20 cellular contexts compared by ENCODE assay signal in the genomic region with DNA sequence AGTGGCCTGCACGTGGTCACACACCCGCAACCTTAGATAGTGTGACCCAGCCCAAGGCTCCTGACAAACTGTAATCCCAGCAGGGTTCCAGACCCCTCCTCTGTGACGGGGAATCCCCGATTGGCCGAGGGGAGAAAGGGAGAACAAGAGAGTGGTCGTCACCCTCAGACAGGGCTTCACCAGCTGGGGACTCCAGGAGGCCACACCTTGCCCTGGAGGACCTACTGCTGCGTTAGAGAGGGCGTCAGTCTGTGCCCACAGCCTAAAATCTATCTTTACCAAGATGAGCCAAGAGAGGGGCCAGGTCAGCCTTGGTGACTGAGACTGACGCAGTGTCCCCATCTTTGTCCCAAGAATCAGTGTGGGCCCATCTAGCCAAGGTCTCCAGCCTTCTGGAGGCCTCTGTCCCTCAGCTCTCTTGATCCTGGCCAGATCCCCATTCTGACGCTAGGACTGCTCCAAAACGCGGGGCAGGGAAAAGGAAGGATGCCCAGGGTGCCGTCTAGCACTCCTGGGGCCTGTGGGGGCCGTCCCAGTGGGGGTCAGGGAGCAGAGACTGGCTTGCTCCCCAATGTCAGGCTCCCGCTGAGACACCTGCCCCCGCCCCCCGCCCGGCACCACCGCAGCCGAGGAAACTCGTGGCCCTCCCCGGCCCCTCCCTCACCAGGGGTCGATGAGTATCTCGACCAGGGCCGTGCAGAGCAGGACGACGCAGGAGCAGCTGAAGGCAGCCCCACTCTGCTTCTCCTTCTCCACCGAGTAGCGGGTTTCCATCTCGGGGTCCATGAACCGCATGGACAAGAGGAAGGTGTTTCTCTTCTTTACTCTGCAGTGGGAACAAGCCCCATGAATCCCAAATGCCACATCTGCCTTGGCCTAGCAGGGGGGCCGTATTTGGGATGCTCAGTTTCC. TPM values are rescaled to one million over a fixed set of nuclear protein-coding genes. Genes with fewer than 3 reads are reported as not detected.
DNase-seq lines count a peak whose midpoint lies in the region; ATAC-seq, FAIRE-seq and TF ChIP-seq lines count a peak whose summit lies in the region.
"Had no signal": no experiment of that assay in that cellular context is flagged by ENCODE, and none has a peak within 500 bp of the region (broad histone marks: within the 10 kb centered on the region; RNA-seq: fewer than 3 reads in every experiment).

No MANE protein-coding gene starts in this region.

- H3K4me3 Mint-ChIP-seq in CD14-positive monocyte (no peak overlapping the region), WTC11 (no peak overlapping the region)
- no peak overlapping the region for H3K4me3 Mint-ChIP-seq in activated CD8-positive, alpha-beta T cell treated with anti-CD3 and anti-CD28 coated beads, Interleukin-2, amount 10 ng/mL, durations not matched to agents 7 days and 5 days
- H3K4me3 Mint-ChIP-seq: IgD-negative memory B cell had no signal

- H3K4me1 ChIP-seq in kidney (ENCODE audit: control insufficient read depth in 1 of 2, insufficient read depth in 1 of 2, low read depth in 1 of 2, low read length in 2 of 2) (no peaks in the 10 kb centered on the region), osteoblast (ENCODE audit: insufficient read depth, low read length) (peaks cover 7% of the 10 kb centered on the region)
- H3K4me1 ChIP-seq: SJCRH30 had no signal

- H3K4me3 ChIP-seq in kidney (ENCODE audit: low read length in 2 of 2) = no peak overlapping the region
- no peak overlapping the region for H3K4me3 ChIP-seq in osteoblast (ENCODE audit: insufficient read depth, low read length)
- H3K4me3 ChIP-seq: GM23248, SJCRH30 had no signal

- POLR2A ChIA-PET in WTC11 (lab: Charles Lee) = interaction anchor here (0.5 to 0.6 kb wide), 2 partner anchors 78 to 384 kb away, joined by 4 to 6 read pairs; no protein-coding TSS in a partner anchor
- POLR2A ChIA-PET in activated CD8-positive, alpha-beta T cell treated with anti-CD3 and anti-CD28 coated beads, Interleukin-2, amount 10 ng/mL, durations not matched to agents 7 days and 5 days (lab: Charles Lee) = no interaction called here

- H4K20me1 ChIP-seq in osteoblast (ENCODE audit: insufficient read depth, low read length) = no peaks in the 10 kb centered on the region

- H3K9ac ChIP-seq in kidney (ENCODE audit: low read length in 2 of 2) = no peak overlapping the region
- H3K9ac ChIP-seq: GM23248 had no signal

- peaks cover 0 to 2% (median 0%) of the 10 kb centered on the region in 7 donors for H3K9me3 Mint-ChIP-seq in CD14-positive monocyte
- no peaks in the 10 kb centered on the region for H3K9me3 Mint-ChIP-seq in WTC11
- no peaks in the 10 kb centered on the region for H3K9me3 Mint-ChIP-seq in activated CD8-positive, alpha-beta T cell treated with anti-CD3 and anti-CD28 coated beads, Interleukin-2, amount 10 ng/mL, durations not matched to agents 7 days and 5 days (ENCODE audit: insufficient read depth)
- H3K9me3 Mint-ChIP-seq: IgD-negative memory B cell had no signal

- intact Hi-C loops in CD14-positive monocyte (cut with micrococcal nuclease) (no loop called here), kidney (cut with DNase I) (no loop called here)

- FAIRE-seq in kidney (lab: Jason Lieb, UNC) = no peak
- FAIRE-seq: RCC 7860 had no signal

- H3K9me3 ChIP-seq in kidney (ENCODE audit: control insufficient read depth in 1 of 2, low read length in 2 of 2) (no peaks in the 10 kb centered on the region), osteoblast (ENCODE audit: low read depth, low read length) (no peaks in the 10 kb centered on the region)
- H3K9me3 ChIP-seq: SJCRH30 had no signal

- H3K27me3 Mint-ChIP-seq in CD14-positive monocyte (ENCODE audit: low read depth in 3 of 3) = peaks cover 0 to 1% (median 0%) of the 10 kb centered on the region in 3 donors
- no peaks in the 10 kb centered on the region for H3K27me3 Mint-ChIP-seq in WTC11 (ENCODE audit: low read depth)
- H3K27me3 Mint-ChIP-seq in activated CD8-positive, alpha-beta T cell treated with anti-CD3 and anti-CD28 coated beads, Interleukin-2, amount 10 ng/mL, durations not matched to agents 7 days and 5 days (ENCODE audit: low read depth) = no peaks in the 10 kb centered on the region
- H3K27me3 Mint-ChIP-seq: IgD-negative memory B cell had no signal

- H3K36me3 ChIP-seq in kidney (ENCODE audit: control insufficient read depth in 1 of 2, insufficient read depth in 2 of 2, low read length in 2 of 2) (no peaks in the 10 kb centered on the region), osteoblast (ENCODE audit: insufficient read depth, low read length) (no peaks in the 10 kb centered on the region)

- H3K36me3 Mint-ChIP-seq in CD14-positive monocyte = peaks cover 29 to 45% of the 10 kb centered on the region in 2 donors
- peaks cover 33% of the 10 kb centered on the region for H3K36me3 Mint-ChIP-seq in WTC11
- peaks cover 24% of the 10 kb centered on the region for H3K36me3 Mint-ChIP-seq in activated CD8-positive, alpha-beta T cell treated with anti-CD3 and anti-CD28 coated beads, Interleukin-2, amount 10 ng/mL, durations not matched to agents 7 days and 5 days (ENCODE audit: low read depth)

- no peak for ATAC-seq in WTC11
- no peak for ATAC-seq in GM18511 (IDR thresholded peaks at IDR 0.05; ENCODE audit: unreplicated experiment)
- no peak for ATAC-seq in activated CD8-positive, alpha-beta T cell treated with anti-CD3 and anti-CD28 coated beads, Interleukin-2, amount 10 ng/mL, durations not matched to agents 7 days and 5 days
- ATAC-seq in GM21619 (IDR thresholded peaks at IDR 0.05; ENCODE audit: unreplicated experiment) = no peak
- ATAC-seq: HCT116 had no signal

- H3K27ac ChIP-seq in kidney (ENCODE audit: low read depth in 2 of 2, low read length in 2 of 2) (no peak overlapping the region), osteoblast (ENCODE audit: low read depth, low read length) (no peak overlapping the region)
- H3K27ac ChIP-seq: C4-2B, GM23248, SJCRH30 had no signal

- H3K4me1 Mint-ChIP-seq in CD14-positive monocyte = no peaks in the 10 kb centered on the region
- H3K4me1 Mint-ChIP-seq in WTC11 = peaks cover 18% of the 10 kb centered on the region
- H3K4me1 Mint-ChIP-seq in activated CD8-positive, alpha-beta T cell treated with anti-CD3 and anti-CD28 coated beads, Interleukin-2, amount 10 ng/mL, durations not matched to agents 7 days and 5 days (ENCODE audit: low read depth) = no peaks in the 10 kb centered on the region
- H3K4me1 Mint-ChIP-seq: IgD-negative memory B cell had no signal

- DNase-seq in CD14-positive monocyte (ENCODE audit: low spot score) (peak; percentile 36), WTC11 (ENCODE audit: low spot score) (no peak), kidney (peak; percentile 61), osteoblast (ENCODE audit: insufficient read length, low spot score, missing footprints) (peak; percentile 68), NCI-H1694 (lab: John Stamatoyannopoulos, UW) (no peak)
- no peak for DNase-seq in activated CD8-positive, alpha-beta T cell treated with anti-CD3 and anti-CD28 coated beads, Interleukin-2, amount 10 ng/mL, durations not matched to agents 7 days and 5 days
- DNase-seq: GM23248, NCI-H1105 treated with DMSO at 0.1 percent for 48 hours, NCI-H1694 treated with DMSO at 0.1 percent for 48 hours, NCI-H2081 treated with DMSO at 0.1 percent for 48 hours, NCI-H446, NCI-H526, OCI-M1, SJCRH30 had no signal

- no peak overlapping the region for H2AFZ ChIP-seq in osteoblast (ENCODE audit: low read length)
- H2AFZ ChIP-seq: GM23248 had no signal

- TF ChIP-seq CTCF in CD14-positive monocyte (IDR thresholded peaks at IDR 0.05) = no peak
- TF ChIP-seq CTCF in WTC11 (IDR thresholded peaks at IDR 0.05) = no peak
- TF ChIP-seq CTCF in kidney (IDR thresholded peaks at IDR 0.05; ENCODE audit: borderline replicate concordance, extremely low read depth, insufficient read depth) = no peak
- no peak for TF ChIP-seq CTCF in osteoblast (IDR thresholded peaks at IDR 0.05; ENCODE audit: extremely low read depth, low read depth, low read length)

- H3K4me2 ChIP-seq in osteoblast (ENCODE audit: insufficient read depth, low read length) = no peak overlapping the region

- H3K27me3 ChIP-seq in osteoblast (ENCODE audit: insufficient read depth, low read length) = no peaks in the 10 kb centered on the region
- H3K27me3 ChIP-seq: SJCRH30 had no signal

- CTCF ChIA-PET in WTC11 (lab: Charles Lee) = interaction anchor here (0.6 to 2.5 kb wide), 3 partner anchors 71 to 295 kb away, joined by 3 to 5 read pairs (median 4); no protein-coding TSS in a partner anchor
- CTCF ChIA-PET in activated CD8-positive, alpha-beta T cell treated with anti-CD3 and anti-CD28 coated beads, Interleukin-2, amount 10 ng/mL, durations not matched to agents 7 days and 5 days (lab: Charles Lee) = no interaction called here

- no peaks in the 10 kb centered on the region for H3K79me2 ChIP-seq in osteoblast (ENCODE audit: insufficient read depth, low read length)

- H3K27ac Mint-ChIP-seq in CD14-positive monocyte (peak overlapping the region in 3 of 7 donors; percentile 21 to 56 (median 23)), WTC11 (0 out of 2 replicates have a peak overlapping the region, but pooled peaks have one; percentile 20)
- H3K27ac Mint-ChIP-seq in activated CD8-positive, alpha-beta T cell treated with anti-CD3 and anti-CD28 coated beads, Interleukin-2, amount 10 ng/mL, durations not matched to agents 7 days and 5 days = no peak overlapping the region

RNA-seq across cellular contexts. Expression of gene CENPO, which starts 40.9 kb away (rescaled TPM):
- polyA plus RNA-seq in CD14-positive monocyte = 1 to 10 TPM; 1.6 to 2.3 TPM
- 35.2 to 38.6 TPM (median 35.2 TPM) in 3 replicates for total RNA-seq in WTC11 (2021)
- 5.7 TPM for total RNA-seq in kidney
- polyA plus RNA-seq in kidney (ENCODE audit: insufficient read depth, low read depth, low replicate concordance) = 1.5 TPM
- 8.0 and 9.1 TPM in 2 replicates for total RNA-seq in osteoblast
- 10 to 100 TPM; 53.9 to 56.1 TPM for total RNA-seq in activated CD8-positive, alpha-beta T cell treated with anti-CD3 and anti-CD28 coated beads, Interleukin-2, amount 10 ng/mL, durations not matched to agents 7 days and 5 days

RNA-seq across cellular contexts. Expression of gene PTRHD1, which starts 40.9 kb away (rescaled TPM):
- polyA plus RNA-seq in CD14-positive monocyte (10 to 100 TPM; 78.6 to 86.2 TPM), kidney (ENCODE audit: insufficient read depth, low read depth, low replicate concordance) (56.4 TPM)
- total RNA-seq in WTC11 (2021) (37.6 to 43.4 TPM (median 39.2 TPM) in 3 replicates), kidney (21.7 TPM), osteoblast (21.5 and 25.0 TPM in 2 replicates)
- 10 to 100 TPM; 28.9 to 32.9 TPM for total RNA-seq in activated CD8-positive, alpha-beta T cell treated with anti-CD3 and anti-CD28 coated beads, Interleukin-2, amount 10 ng/mL, durations not matched to agents 7 days and 5 days

Comparison
In these comparisons a context has a peak if more than half of its experiments do, and no peak if none do; other contexts are left out.
1. DNase-seq: peak in CD14-positive monocyte (single experiment), kidney (single experiment) and osteoblast (single experiment); none in WTC11 (single experiment), activated CD8-positive, alpha-beta T cell treated with anti-CD3 and anti-CD28 coated beads, Interleukin-2, amount 10 ng/mL, durations not matched to agents 7 days and 5 days (single experiment) and NCI-H1694 (single experiment).